Comparison of ENCODE assay signal across 37 cellular contexts in the genomic region with DNA sequence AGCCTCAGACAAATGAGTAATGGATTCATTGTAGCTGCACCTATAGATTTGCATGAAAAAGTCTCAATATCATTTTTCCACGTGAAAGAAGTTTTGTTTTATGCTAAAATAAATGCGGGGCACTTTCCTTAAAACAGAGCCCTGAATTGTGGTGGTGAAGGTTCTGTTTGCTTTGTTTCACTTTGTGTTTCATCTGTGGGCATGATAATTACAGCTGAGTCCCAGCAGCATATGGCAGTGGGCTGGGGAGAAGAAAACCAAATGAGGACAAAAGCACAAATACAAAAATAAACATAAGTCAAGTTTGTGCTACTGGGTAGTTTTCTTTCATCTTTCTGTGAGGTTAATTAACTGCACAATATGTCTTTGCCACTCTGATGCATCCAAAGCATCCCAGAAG.
"Had no signal": no experiment of that assay in that cellular context is flagged by ENCODE, and none has a peak within 500 bp of the region (broad histone marks: within the 10 kb centered on the region; RNA-seq: fewer than 3 reads in every experiment).

No MANE protein-coding gene starts in this region.

- H3K4me1 ChIP-seq: adrenal gland, ascending aorta, body of pancreas, breast epithelium had no signal

- H3K9me3 ChIP-seq: adrenal gland, ascending aorta had no signal

- H3K27ac ChIP-seq: adrenal gland, ascending aorta, body of pancreas, brain microvascular endothelial cell, breast epithelium, cardiac muscle cell had no signal

- H3K27me3 Mint-ChIP-seq: activated naive CD8-positive, alpha-beta T cell; activated naive CD8-positive, alpha-beta T cell treated with anti-CD3 and anti-CD28 coated beads for 36 hours; activated naive CD8-positive, alpha-beta T cell treated with anti-CD3 and anti-CD28 coated beads, Interleukin-2, amount 10 ng/mL, durations not matched to agents 7 days and 5 days; activated naive CD8-positive, alpha-beta T cell treated with anti-CD3 and anti-CD28 coated beads, Interleukin-2, amount 50 U/mL, for 24 hours; activated T-cell treated with anti-CD3 and anti-CD28 coated beads, Interleukin-2, amount 50 U/mL, for 24 hours; activated T-helper 17 cell treated with anti-CD3 and anti-CD28 coated beads, Interleukin-2, amount 50 U/mL, for 72 hours; brain; central memory CD8-positive, alpha-beta T cell had no signal

- H3K36me3 ChIP-seq: adrenal gland, ascending aorta, brain microvascular endothelial cell, breast epithelium, cardiac muscle cell had no signal

- H3K27me3 ChIP-seq: adrenal gland, ascending aorta, body of pancreas, brain microvascular endothelial cell, breast epithelium, cardiac muscle cell had no signal

- ATAC-seq: activated naive CD4-positive, alpha-beta T cell treated with anti-CD3 and anti-CD28 coated beads, Interleukin-2, amount 50 U/mL, for 72 hours; activated naive CD8-positive, alpha-beta T cell treated with anti-CD3 and anti-CD28 coated beads, Interleukin-2, amount 50 U/mL, for 24 hours; activated T-cell treated with anti-CD3 and anti-CD28 coated beads, Interleukin-2, amount 50 U/mL, for 4 hours; activated T-cell treated with anti-CD3 and anti-CD28 coated beads, Interleukin-2, amount 50 U/mL, for 72 hours; activated T-helper 17 cell treated with anti-CD3 and anti-CD28 coated beads, Interleukin-2, amount 50 U/mL, for 72 hours; body of pancreas had no signal

- H3K4me1 Mint-ChIP-seq: activated naive CD4-positive, alpha-beta T cell treated with anti-CD3 and anti-CD28 coated beads, Interleukin-2, amount 50 U/mL, for 24 hours; activated naive CD8-positive, alpha-beta T cell treated with anti-CD3 and anti-CD28 coated beads for 36 hours; activated naive CD8-positive, alpha-beta T cell treated with anti-CD3 and anti-CD28 coated beads, Interleukin-2, amount 10 ng/mL, durations not matched to agents 7 days and 5 days; activated naive CD8-positive, alpha-beta T cell treated with anti-CD3 and anti-CD28 coated beads, Interleukin-2, amount 50 U/mL, for 24 hours; activated T-helper 17 cell treated with anti-CD3 and anti-CD28 coated beads, Interleukin-2, amount 50 U/mL, for 72 hours; central memory CD8-positive, alpha-beta T cell had no signal

- H3K27ac Mint-ChIP-seq: activated naive CD4-positive, alpha-beta T cell treated with anti-CD3 and anti-CD28 coated beads for 36 hours; activated naive CD4-positive, alpha-beta T cell treated with anti-CD3 and anti-CD28 coated beads, Interleukin-2, amount 50 U/mL, for 24 hours; activated naive CD4-positive, alpha-beta T cell treated with anti-CD3 and anti-CD28 coated beads, Interleukin-2, amount 50 U/mL, for 72 hours; activated naive CD8-positive, alpha-beta T cell; activated naive CD8-positive, alpha-beta T cell treated with anti-CD3 and anti-CD28 coated beads for 36 hours; activated naive CD8-positive, alpha-beta T cell treated with anti-CD3 and anti-CD28 coated beads, Interleukin-2, amount 10 ng/mL, durations not matched to agents 7 days and 5 days; activated naive CD8-positive, alpha-beta T cell treated with anti-CD3 and anti-CD28 coated beads, Interleukin-2, amount 50 U/mL, for 24 hours; activated T-cell treated with anti-CD3 and anti-CD28 coated beads, Interleukin-2, amount 50 U/mL, for 24 hours; activated T-cell treated with anti-CD3 and anti-CD28 coated beads, Interleukin-2, amount 50 U/mL, for 72 hours; activated T-helper 1 cell treated with anti-CD3 and anti-CD28 coated beads, Interleukin-12 subunit alpha, Interleukin-12 subunit beta, Interleukin-2, Interleukin-4 antibody, amounts not matched to agents 30 ng/mL and 10 ng/mL and 1 ng/mL, durations not matched to agents 14 hours and 24 hours and 36 hours; activated T-helper 17 cell treated with anti-CD3 and anti-CD28 coated beads, Interleukin-2, amount 50 U/mL, for 72 hours; activated T-helper 2 cell treated with anti-CD3 and anti-CD28 coated beads, Interferon-gamma antibody, Interleukin-2, Interleukin-4, amounts not matched to agents 10 μg/mL and 5 μg/mL and 100 μg/mL, durations not matched to agents 14 hours and 24 hours and 36 hours had no signal

- H3K4me3 Mint-ChIP-seq: activated naive CD4-positive, alpha-beta T cell treated with anti-CD3 and anti-CD28 coated beads for 36 hours; activated naive CD4-positive, alpha-beta T cell treated with anti-CD3 and anti-CD28 coated beads, Interleukin-2, amount 50 U/mL, for 24 hours; activated naive CD8-positive, alpha-beta T cell; activated naive CD8-positive, alpha-beta T cell treated with anti-CD3 and anti-CD28 coated beads for 36 hours; activated naive CD8-positive, alpha-beta T cell treated with anti-CD3 and anti-CD28 coated beads, Interleukin-2, amount 10 ng/mL, durations not matched to agents 7 days and 5 days; activated naive CD8-positive, alpha-beta T cell treated with anti-CD3 and anti-CD28 coated beads, Interleukin-2, amount 50 U/mL, for 24 hours; activated T-cell treated with anti-CD3 and anti-CD28 coated beads, Interleukin-2, amount 50 U/mL, for 24 hours; activated T-cell treated with anti-CD3 and anti-CD28 coated beads, Interleukin-2, amount 50 U/mL, for 4 hours; activated T-cell treated with anti-CD3 and anti-CD28 coated beads, Interleukin-2, amount 50 U/mL, for 72 hours; activated T-helper 1 cell treated with anti-CD3 and anti-CD28 coated beads, Interleukin-12 subunit alpha, Interleukin-12 subunit beta, Interleukin-2, Interleukin-4 antibody, amounts not matched to agents 30 ng/mL and 10 ng/mL and 1 ng/mL, durations not matched to agents 14 hours and 24 hours and 36 hours; activated T-helper 17 cell treated with anti-CD3 and anti-CD28 coated beads, Interleukin-2, amount 50 U/mL, for 72 hours; central memory CD8-positive, alpha-beta T cell had no signal

- DNase-seq: activated effector memory CD4-positive, alpha-beta T cell treated with anti-CD3 and anti-CD28 coated beads, Interleukin-2, amount 50 U/mL, for 16 hours; activated effector memory CD4-positive, alpha-beta T cell treated with Interleukin-2 at 50 U/mL for 16 hours; activated gamma-delta T cell; activated gamma-delta T cell treated with Interleukin-2 at 50 U/mL for 16 hours; activated naive CD4-positive, alpha-beta T cell; activated naive CD4-positive, alpha-beta T cell treated with anti-CD3 and anti-CD28 coated beads for 36 hours; activated naive CD4-positive, alpha-beta T cell treated with anti-CD3 and anti-CD28 coated beads, Interleukin-2, amount 50 U/mL, for 16 hours; activated naive CD4-positive, alpha-beta T cell treated with Interleukin-2 at 50 U/mL for 16 hours; activated naive CD8-positive, alpha-beta T cell treated with anti-CD3 and anti-CD28 coated beads for 36 hours; activated naive CD8-positive, alpha-beta T cell treated with anti-CD3 and anti-CD28 coated beads, Interleukin-2, amount 10 ng/mL, durations not matched to agents 7 days and 5 days; activated naive CD8-positive, alpha-beta T cell treated with anti-CD3 and anti-CD28 coated beads, Interleukin-2, amount 50 U/mL, for 24 hours; activated T-cell treated with anti-CD3 and anti-CD28 coated beads, Interleukin-2, amount 50 U/mL, for 1 hour; activated T-cell treated with anti-CD3 and anti-CD28 coated beads, Interleukin-2, amount 50 U/mL, for 24 hours; activated T-cell treated with anti-CD3 and anti-CD28 coated beads, Interleukin-2, amount 50 U/mL, for 4 hours; activated T-cell treated with anti-CD3 and anti-CD28 coated beads, Interleukin-2, amount 50 U/mL, for 48 hours; activated T-cell treated with anti-CD3 and anti-CD28 coated beads, Interleukin-2, amount 50 U/mL, for 72 hours; adrenal gland; amniotic stem cell; amygdala; anterior cingulate cortex; aorta; body of pancreas; brain microvascular endothelial cell; caudate nucleus; central memory CD4-positive, alpha-beta T cell; cerebellar nuclear complex had no signal

- H3K4me3 ChIP-seq: adrenal gland, ascending aorta, body of pancreas, breast epithelium, cardiac muscle cell had no signal

- H3K36me3 Mint-ChIP-seq: activated naive CD8-positive, alpha-beta T cell; activated naive CD8-positive, alpha-beta T cell treated with anti-CD3 and anti-CD28 coated beads for 36 hours; activated naive CD8-positive, alpha-beta T cell treated with anti-CD3 and anti-CD28 coated beads, Interleukin-2, amount 10 ng/mL, durations not matched to agents 7 days and 5 days had no signal
